Comparison of ENCODE assay signal across 1 cellular context in the genomic region with DNA sequence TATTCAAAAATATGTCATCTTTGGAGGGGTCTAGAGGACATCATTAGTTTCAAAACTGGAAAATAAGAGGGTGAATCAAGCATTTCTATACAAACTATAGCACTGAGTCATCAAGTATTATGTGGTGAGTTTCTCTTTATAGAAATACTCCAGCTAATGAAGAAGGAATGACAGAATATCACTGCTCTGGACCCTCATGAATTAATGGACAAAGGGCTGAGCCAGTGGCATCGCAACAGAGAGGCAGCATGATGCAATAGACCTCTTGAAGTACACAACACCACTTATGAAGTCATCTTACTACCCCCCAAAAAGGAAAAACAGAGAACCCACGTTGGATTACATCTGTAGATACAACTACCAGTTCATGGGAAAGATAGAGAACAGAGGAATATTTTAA.
TF ChIP-seq lines count a peak whose summit lies in the region.

No MANE protein-coding gene starts in this region.

TF ChIP-seq in K562, 482 proteins besides CTCF, POLR2A, EP300 and RAD21 (continued from another document):
- peak; percentile 43; the same call in 1 of the 2 replicates for TF ChIP-seq CEBPG (CRISPR knock-in tag; IDR thresholded peaks at IDR 0.05)
- TF ChIP-seq CEBPG (tag; conservative IDR thresholded peaks at IDR 0.05 in 1 of 2, IDR thresholded peaks at IDR 0.05 in 1 of 2), result peak; percentile 59 to 81; a peak in 3 of 4 replicates
- TF ChIP-seq, protein P1, sequence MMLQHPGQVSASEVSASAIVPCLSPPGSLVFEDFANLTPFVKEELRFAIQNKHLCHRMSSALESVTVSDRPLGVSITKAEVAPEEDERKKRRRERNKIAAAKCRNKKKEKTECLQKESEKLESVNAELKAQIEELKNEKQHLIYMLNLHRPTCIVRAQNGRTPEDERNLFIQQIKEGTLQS (IDR thresholded peaks at IDR 0.05), result peak; percentile 80
- TF ChIP-seq, protein P1 (CRISPR knock-in tag; conservative IDR thresholded peaks at IDR 0.05), result no peak
- peak; percentile 60; the same call in 1 of the 2 replicates for TF ChIP-seq CEBPB (tag; IDR thresholded peaks at IDR 0.05)
- no peak for TF ChIP-seq U2AF2 (optimal IDR thresholded peaks at IDR 0.05; ENCODE audit: low read depth, low read length)
- 0 out of 2 replicates have a peak, but pooled peaks have one; percentile 31 for TF ChIP-seq ATF7 (IDR thresholded peaks at IDR 0.05)
- TF ChIP-seq MXI1 (IDR thresholded peaks at IDR 0.05; ENCODE audit: low read depth, low read length), result no peak
- TF ChIP-seq JUND (IDR thresholded peaks at IDR 0.05; ENCODE audit: borderline replicate concordance, low read depth, low read length), result peak; percentile 18; the same call in 1 of the 2 replicates
- no peak for TF ChIP-seq JUND (tag; IDR thresholded peaks at IDR 0.05; ENCODE audit: borderline replicate concordance, low read depth, low read length)
- TF ChIP-seq TRIM24 (IDR thresholded peaks at IDR 0.05), result peak; percentile 83 to 85
TF ChIP-seq in K562: peak in this region for 7.
